26 cellular contexts compared by ENCODE assay signal in the genomic region with DNA sequence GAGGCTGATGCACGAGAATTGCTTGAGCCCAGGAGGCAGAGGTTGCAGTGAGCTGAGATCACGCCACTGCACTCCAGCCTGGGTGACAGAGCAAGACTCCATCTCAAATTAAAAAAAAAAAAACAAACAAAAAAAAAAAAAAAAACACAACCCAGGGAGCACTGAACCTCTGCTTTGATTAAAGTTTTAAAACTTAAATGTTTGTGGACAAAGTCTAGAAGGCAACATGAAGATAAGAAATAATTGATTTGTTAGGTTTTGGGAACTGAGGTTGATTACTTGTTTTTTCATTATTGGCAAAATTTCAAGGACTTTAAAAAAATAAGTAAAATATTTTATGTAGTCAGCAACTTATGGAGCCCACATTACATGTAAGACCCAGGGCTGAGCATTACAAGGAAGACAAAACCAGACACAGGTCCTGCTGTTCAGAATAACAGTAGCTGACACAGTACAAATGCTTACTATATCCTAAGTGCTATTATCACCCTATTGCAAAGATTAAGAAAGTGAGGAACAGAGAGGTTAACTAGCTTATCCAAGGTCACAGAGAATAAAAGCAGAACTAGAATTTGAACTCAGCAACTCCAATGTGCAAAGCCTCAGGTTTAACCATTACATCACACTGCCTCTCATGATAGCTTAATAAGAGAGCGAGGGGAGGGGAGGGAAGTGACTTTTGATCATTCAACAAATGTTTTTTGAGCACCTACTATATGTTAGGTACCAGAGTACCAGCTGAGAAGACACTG. TPM values are rescaled to one million over a fixed set of nuclear protein-coding genes. Genes with fewer than 3 reads are reported as not detected.
DNase-seq lines count a peak whose midpoint lies in the region; ATAC-seq and TF ChIP-seq lines count a peak whose summit lies in the region.
"Had no signal": no experiment of that assay in that cellular context is flagged by ENCODE, and none has a peak within 500 bp of the region (broad histone marks: within the 10 kb centered on the region; RNA-seq: fewer than 3 reads in every experiment).

No MANE protein-coding gene starts in this region.

- WGBS in body of pancreas, 2 donors, result 74 to 77% methylated on average over 3 of the region's 3 CpGs

- H3K36me3 ChIP-seq in CD8-positive, alpha-beta memory T cell (ENCODE audit: insufficient read depth, low read length), result no peaks in the 10 kb centered on the region
- H3K36me3 ChIP-seq in body of pancreas (replicated peaks in 1 of 2; ENCODE audit: insufficient read depth in 1 of 2, low read depth in 2 of 2), result no peaks in the 10 kb centered on the region
- H3K36me3 ChIP-seq: adrenal gland, breast epithelium, tibial nerve had no signal

- H3K9me3 Mint-ChIP-seq in CD8-positive, alpha-beta memory T cell, result no peaks in the 10 kb centered on the region
- H3K9me3 Mint-ChIP-seq in neural crest cell, result no peaks in the 10 kb centered on the region
- H3K9me3 Mint-ChIP-seq: activated T-cell treated with anti-CD3 and anti-CD28 coated beads, Interleukin-2, amount 50 U/mL, for 24 hours had no signal

- CTCF ChIA-PET in CD8-positive, alpha-beta memory T cell (lab: Charles Lee), result interaction anchor here (0.8 to 2.2 kb wide), 7 partner anchors 10 to 394 kb away, joined by 3 to 10 read pairs (median 5); partner anchors contain the start of genes PEX16 and SLC35C1

- H3K27me3 ChIP-seq in CD8-positive, alpha-beta memory T cell (ENCODE audit: insufficient read depth, low read length, poor library complexity, severe bottlenecking), result no peaks in the 10 kb centered on the region
- no peaks in the 10 kb centered on the region for H3K27me3 ChIP-seq in body of pancreas
- H3K27me3 ChIP-seq: adrenal gland, breast epithelium, tibial nerve had no signal

- H3K4me3 Mint-ChIP-seq in CD8-positive, alpha-beta memory T cell, result peak overlapping the region in 2 of 7 donors; percentile 6 to 89
- peak overlapping the region; percentile 63 for H3K4me3 Mint-ChIP-seq in neural crest cell
- H3K4me3 Mint-ChIP-seq: activated T-cell treated with anti-CD3 and anti-CD28 coated beads, Interleukin-2, amount 50 U/mL, for 24 hours had no signal

- TF ChIP-seq CTCF in body of pancreas (IDR thresholded peaks at IDR 0.05), result no peak
- TF ChIP-seq CTCF in neural crest cell (conservative IDR thresholded peaks at IDR 0.05), result no peak

- no peaks in the 10 kb centered on the region for H3K27me3 Mint-ChIP-seq in CD8-positive, alpha-beta memory T cell
- H3K27me3 Mint-ChIP-seq in neural crest cell (ENCODE audit: low read depth), result peaks cover 60% of the 10 kb centered on the region
- H3K27me3 Mint-ChIP-seq: activated T-cell treated with anti-CD3 and anti-CD28 coated beads, Interleukin-2, amount 50 U/mL, for 24 hours had no signal

- H3K4me3 ChIP-seq in CD8-positive, alpha-beta memory T cell (ENCODE audit: low read length), result no peak overlapping the region
- no peak overlapping the region for H3K4me3 ChIP-seq in body of pancreas
- H3K4me3 ChIP-seq: adrenal gland, breast epithelium, tibial nerve had no signal

- H3K9me3 ChIP-seq in CD8-positive, alpha-beta memory T cell (ENCODE audit: low read length), result no peaks in the 10 kb centered on the region
- no peaks in the 10 kb centered on the region for H3K9me3 ChIP-seq in body of pancreas
- H3K9me3 ChIP-seq: adrenal gland, breast epithelium, tibial nerve had no signal

- no peak for DNase-seq in CD8-positive, alpha-beta memory T cell
- DNase-seq in NAMALWA (ENCODE audit: low spot score) (peak; percentile 22), body of pancreas (no peak), neural crest cell (ENCODE audit: low read depth, low spot score) (no peak), A172 (ENCODE audit: low spot score) (no peak), DMS 273 (lab: John Stamatoyannopoulos, UW; ENCODE audit: unreplicated experiment) (no peak), T-helper 9 cell (no peak)
- DNase-seq: activated CD4-positive, alpha-beta T cell treated with anti-CD3 and anti-CD28 coated beads for 1 hour; activated naive CD4-positive, alpha-beta T cell; activated T-cell treated with anti-CD3 and anti-CD28 coated beads, Interleukin-2, amount 50 U/mL, for 24 hours; COR-L47; DND-41; foreskin keratinocyte; Karpas-422; NCI-H1092 treated with DMSO at 0.1 percent for 48 hours; NCI-H2029; NCI-H526 treated with DMSO at 0.1 percent for 48 hours; right cardiac atrium; stimulated activated CD4-positive, alpha-beta T cell treated with anti-CD3 and anti-CD28 coated beads, Interleukin-12 subunit alpha, Interleukin-12 subunit beta, amount 100 ng/mL, for 4 hours; stimulated activated naive CD8-positive, alpha-beta T cell treated with anti-CD3 and anti-CD28 coated beads, Interleukin-15, Interleukin-2, amounts not matched to agents 100 U/mL and 50 U/mL, for 24 hours had no signal

- H3K4me1 Mint-ChIP-seq in CD8-positive, alpha-beta memory T cell, result peaks cover 31 to 49% (median 42%) of the 10 kb centered on the region in 3 donors
- H3K4me1 Mint-ChIP-seq in neural crest cell, result peaks cover 25% of the 10 kb centered on the region

- H3K4me1 ChIP-seq in CD8-positive, alpha-beta memory T cell (ENCODE audit: insufficient read depth, low read length), result peaks cover 30% of the 10 kb centered on the region
- H3K4me1 ChIP-seq in body of pancreas, result peaks cover 53% of the 10 kb centered on the region
- H3K4me1 ChIP-seq: foreskin keratinocyte had no signal

- peaks cover 0 to 11% (median 0%) of the 10 kb centered on the region in 3 donors for H3K36me3 Mint-ChIP-seq in CD8-positive, alpha-beta memory T cell
- H3K36me3 Mint-ChIP-seq in neural crest cell (ENCODE audit: low read depth), result no peaks in the 10 kb centered on the region

- ATAC-seq in body of pancreas, result no peak
- ATAC-seq: esophagus mucosa; foreskin keratinocyte; left lobe of liver; right cardiac atrium; SK-N-SH treated with all-trans-retinoic acid at 6 μM for 48 hours; stimulated activated naive CD8-positive, alpha-beta T cell treated with anti-CD3 and anti-CD28 coated beads, Interleukin-15, Interleukin-2, amounts not matched to agents 100 U/mL and 50 U/mL, for 24 hours had no signal

- TF ChIP-seq POLR2A in body of pancreas (IDR thresholded peaks at IDR 0.05), result no peak

- H3K27ac Mint-ChIP-seq in CD8-positive, alpha-beta memory T cell, result peak overlapping the region in 6 of 8 donors; percentile 64 to 97 (median 96)
- H3K27ac Mint-ChIP-seq in neural crest cell (ENCODE audit: unreplicated experiment), result no peak overlapping the region
- H3K27ac Mint-ChIP-seq: activated T-cell treated with anti-CD3 and anti-CD28 coated beads, Interleukin-2, amount 50 U/mL, for 24 hours had no signal

- no peak overlapping the region for H3K27ac ChIP-seq in CD8-positive, alpha-beta memory T cell (ENCODE audit: low read depth, low read length)
- H3K27ac ChIP-seq in body of pancreas, result peak overlapping the region in 3 of 4 donors; percentile 95 to 98 (median 96)
- H3K27ac ChIP-seq: adrenal gland, foreskin keratinocyte had no signal

- POLR2A ChIA-PET in CD8-positive, alpha-beta memory T cell (lab: Charles Lee), result interaction anchor here (0.7 kb wide), 1 partner anchor 26 kb away, joined by 3 read pairs; no protein-coding TSS in a partner anchor

- intact Hi-C loops in body of pancreas (cut with DNase I), result no loop called here

RNA-seq across cellular contexts. Expression of gene CRY2, which starts 2.3 kb away (rescaled TPM):
- total RNA-seq in CD8-positive, alpha-beta memory T cell, result 10 to 100 TPM; 16.6 to 17.8 TPM
- 27.1 TPM for polyA plus RNA-seq in CD8-positive, alpha-beta memory T cell
- 10 to 100 TPM; 24.6 to 65.9 TPM for total RNA-seq in body of pancreas
- 19.0 and 23.8 TPM in 2 replicates for total RNA-seq in neural crest cell
- 7.4 and 8.1 TPM in 2 replicates for total RNA-seq in A172 (2014; rRNA removed; shearing (Covaris generic))

RNA-seq across cellular contexts. Expression of gene SLC35C1, which starts 40.0 kb away (rescaled TPM):
- total RNA-seq in CD8-positive, alpha-beta memory T cell, result 10 to 100 TPM; 17.7 to 18.1 TPM
- 22.4 TPM for polyA plus RNA-seq in CD8-positive, alpha-beta memory T cell
- total RNA-seq in body of pancreas (10 to 100 TPM; 11.2 to 22.7 TPM), neural crest cell (12.9 and 13.3 TPM in 2 replicates)
- total RNA-seq in A172 (2014; rRNA removed; shearing (Covaris generic)), result 5.4 and 11.2 TPM in 2 replicates

RNA-seq across cellular contexts. Expression of gene MAPK8IP1, which starts 40.5 kb away (rescaled TPM):
- 1 to 10 TPM in 1 of 2 experiments, under 1 TPM in 1; 0.98 to 1.1 TPM for total RNA-seq in CD8-positive, alpha-beta memory T cell
- 0.23 TPM for polyA plus RNA-seq in CD8-positive, alpha-beta memory T cell
- 10 to 100 TPM; 23.7 to 32.4 TPM for total RNA-seq in body of pancreas
- 36.6 and 38.7 TPM in 2 replicates for total RNA-seq in neural crest cell
- 24.0 and 24.2 TPM in 2 replicates for total RNA-seq in A172 (2014; rRNA removed; shearing (Covaris generic))

Comparison
In these comparisons a context has a peak if more than half of its experiments do, and no peak if none do; other contexts are left out.
1. RNA of gene MAPK8IP1, which starts 40.5 kb away (total RNA-seq): 36.6 to 38.7 TPM in neural crest cell, 23.7 to 32.4 TPM in body of pancreas and 24.0 to 24.2 TPM in A172; 0.98 to 1.1 TPM in CD8-positive, alpha-beta memory T cell; every median in the first group is over 10 times any median in the second.